Comparison of ENCODE assay signal across 1 cellular context in the genomic region with DNA sequence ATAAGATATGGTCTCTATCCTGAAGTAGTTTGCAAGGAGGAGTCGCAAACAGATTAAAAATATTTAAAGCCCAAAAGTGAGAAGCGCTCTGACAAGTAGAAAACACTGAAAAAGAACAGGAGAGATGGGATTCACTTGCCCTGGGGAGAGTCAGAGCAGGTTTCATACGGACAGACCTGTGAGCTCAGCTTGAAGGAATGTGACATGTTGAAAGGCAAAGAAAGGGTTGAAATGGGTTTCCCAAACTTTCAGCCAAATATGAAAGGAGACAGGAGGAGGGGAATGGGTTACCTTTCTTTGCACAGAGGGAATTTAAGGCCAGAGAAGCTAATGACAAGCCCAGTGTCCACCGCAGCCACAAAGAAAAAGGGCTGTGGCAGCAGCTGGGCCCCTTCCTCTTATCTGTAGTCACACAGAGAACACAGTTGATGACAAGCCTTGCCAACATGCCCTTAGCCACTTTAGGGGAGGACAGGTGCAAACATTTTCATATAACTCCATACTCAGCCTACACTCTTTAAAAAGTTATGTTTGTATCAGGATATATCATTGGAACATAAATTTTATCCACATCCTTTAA.
TF ChIP-seq lines count a peak whose summit lies in the region.

No MANE protein-coding gene starts in this region.

TF ChIP-seq in GM23338, 12 proteins besides CTCF, POLR2A, EP300 and RAD21:
- no peak for TF ChIP-seq JUNB (IDR thresholded peaks at IDR 0.05; ENCODE audit: unreplicated experiment)
- no peak for TF ChIP-seq ZNF114 (CRISPR knock-in tag; IDR thresholded peaks at IDR 0.05)
- TF ChIP-seq EZH2phosphoT487 (IDR thresholded peaks at IDR 0.05; ENCODE audit: unreplicated experiment): no peak
- TF ChIP-seq ETS1 (IDR thresholded peaks at IDR 0.05): no peak
- no peak for TF ChIP-seq ZNF462 (CRISPR knock-in tag; IDR thresholded peaks at IDR 0.05)
- no peak for TF ChIP-seq REST (IDR thresholded peaks at IDR 0.05; ENCODE audit: unreplicated experiment)
- no peak for TF ChIP-seq POLR2AphosphoS5 (IDR thresholded peaks at IDR 0.05; ENCODE audit: low read depth)
- TF ChIP-seq EZH2 (IDR thresholded peaks at IDR 0.05; ENCODE audit: low read depth, unreplicated experiment): no peak
- TF ChIP-seq STAT1 (IDR thresholded peaks at IDR 0.05; ENCODE audit: unreplicated experiment): no peak
- no peak for TF ChIP-seq ZNF331 (CRISPR knock-in tag; IDR thresholded peaks at IDR 0.05; ENCODE audit: low read depth)
